In genomic region chr17:51455931-51456330, GRCh38 we compare ENCODE assay signal across 29 cellular contexts.
"Had no signal": no experiment of that assay in that cellular context is flagged by ENCODE, and none has a peak within 500 bp of the region (broad histone marks: within the 10 kb centered on the region; RNA-seq: fewer than 3 reads in every experiment).

No MANE protein-coding gene starts in this region.

- DNase-seq: activated B cell treated with CpG ODN at 0.5 μM for 24 hours; activated CD4-positive, alpha-beta memory T cell treated with anti-CD3 and anti-CD28 coated beads for 36 hours; activated CD4-positive, alpha-beta T cell treated with anti-CD3 and anti-CD28 coated beads for 4 hours; activated CD4-positive, alpha-beta T cell treated with anti-CD3 and anti-CD28 coated beads, Interleukin-2, amount 50 U/mL, for 1 hour; activated CD4-positive, CD25-positive, alpha-beta regulatory T cell treated with anti-CD3 and anti-CD28 coated beads, Interleukin-2, amount 50 U/mL, for 72 hours; activated CD8-positive, alpha-beta memory T cell treated with anti-CD3 and anti-CD28 coated beads, Interleukin-2, amount 50 U/mL, for 4 hours; activated gamma-delta T cell treated with Interleukin-2 at 50 U/mL for 16 hours; activated naive CD4-positive, alpha-beta T cell treated with anti-CD3 and anti-CD28 coated beads for 36 hours; activated T-cell treated with anti-CD3 and anti-CD28 coated beads for 4 hours; activated T-cell treated with anti-CD3 and anti-CD28 coated beads, Interleukin-2, amount 50 U/mL, for 4 hours; adrenal gland; brain microvascular endothelial cell; Kasumi-1; KG1; NCI-H1105; NCI-H1417 treated with DMSO at 0.1 percent for 48 hours; NCI-H1930; NCI-H2081 treated with DMSO at 0.1 percent for 48 hours; NCI-H510A; NCI-H526; NCI-H748 treated with DMSO at 0.1 percent for 48 hours; NK-92 treated with Interleukin-12 subunit alpha and Interleukin-12 subunit beta, amount 100 ng/mL, for 24 hours; PC-3; Peyer's patch; SIG-M5; T-cell; T-helper 17 cell had no signal

- ATAC-seq: activated T-cell treated with anti-CD3 and anti-CD28 coated beads, Interleukin-2, amount 50 U/mL, for 4 hours; PC-3; Right ventricle myocardium inferior; SK-N-SH treated with all-trans-retinoic acid at 6 μM for 48 hours; T-cell; T-helper 17 cell had no signal
